In the genomic region with DNA sequence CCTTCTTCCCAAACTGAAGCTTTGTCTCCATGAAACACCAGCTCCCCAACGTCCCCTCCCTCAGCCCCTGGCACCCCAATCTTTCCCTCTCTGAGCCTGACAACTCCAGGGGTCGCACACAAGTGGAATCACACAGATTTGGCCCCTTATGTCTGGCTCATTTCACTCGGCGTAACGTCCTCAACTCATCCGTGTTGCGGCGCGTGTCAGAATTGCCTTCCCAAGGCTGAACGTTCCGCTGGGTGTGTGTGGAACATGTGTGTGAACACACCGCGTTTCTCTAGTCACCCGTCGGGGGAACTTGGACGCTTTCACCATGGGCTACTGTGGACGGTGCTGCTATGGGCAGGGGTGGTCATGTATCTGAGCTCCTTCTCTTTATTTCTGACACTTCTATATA, we compare ENCODE assay signal across 1 cellular context.
A peak's percentile ranks its signal among the peaks of the same experiment; 100 is the strongest.
TF ChIP-seq lines count a peak whose summit lies in the region.

No MANE protein-coding gene starts in this region.

TF ChIP-seq in HepG2, 621 proteins besides CTCF, POLR2A, EP300 and RAD21 (continues in another document):
- no peak for TF ChIP-seq PCBP1 (IDR thresholded peaks at IDR 0.05; ENCODE audit: borderline replicate concordance, low read depth, low read length)
- TF ChIP-seq ZNF567 (CRISPR knock-in tag; IDR thresholded peaks at IDR 0.05; ENCODE audit: borderline replicate concordance) = 0 out of 2 replicates have a peak, but pooled peaks have one; percentile 49
- TF ChIP-seq, protein P1, sequence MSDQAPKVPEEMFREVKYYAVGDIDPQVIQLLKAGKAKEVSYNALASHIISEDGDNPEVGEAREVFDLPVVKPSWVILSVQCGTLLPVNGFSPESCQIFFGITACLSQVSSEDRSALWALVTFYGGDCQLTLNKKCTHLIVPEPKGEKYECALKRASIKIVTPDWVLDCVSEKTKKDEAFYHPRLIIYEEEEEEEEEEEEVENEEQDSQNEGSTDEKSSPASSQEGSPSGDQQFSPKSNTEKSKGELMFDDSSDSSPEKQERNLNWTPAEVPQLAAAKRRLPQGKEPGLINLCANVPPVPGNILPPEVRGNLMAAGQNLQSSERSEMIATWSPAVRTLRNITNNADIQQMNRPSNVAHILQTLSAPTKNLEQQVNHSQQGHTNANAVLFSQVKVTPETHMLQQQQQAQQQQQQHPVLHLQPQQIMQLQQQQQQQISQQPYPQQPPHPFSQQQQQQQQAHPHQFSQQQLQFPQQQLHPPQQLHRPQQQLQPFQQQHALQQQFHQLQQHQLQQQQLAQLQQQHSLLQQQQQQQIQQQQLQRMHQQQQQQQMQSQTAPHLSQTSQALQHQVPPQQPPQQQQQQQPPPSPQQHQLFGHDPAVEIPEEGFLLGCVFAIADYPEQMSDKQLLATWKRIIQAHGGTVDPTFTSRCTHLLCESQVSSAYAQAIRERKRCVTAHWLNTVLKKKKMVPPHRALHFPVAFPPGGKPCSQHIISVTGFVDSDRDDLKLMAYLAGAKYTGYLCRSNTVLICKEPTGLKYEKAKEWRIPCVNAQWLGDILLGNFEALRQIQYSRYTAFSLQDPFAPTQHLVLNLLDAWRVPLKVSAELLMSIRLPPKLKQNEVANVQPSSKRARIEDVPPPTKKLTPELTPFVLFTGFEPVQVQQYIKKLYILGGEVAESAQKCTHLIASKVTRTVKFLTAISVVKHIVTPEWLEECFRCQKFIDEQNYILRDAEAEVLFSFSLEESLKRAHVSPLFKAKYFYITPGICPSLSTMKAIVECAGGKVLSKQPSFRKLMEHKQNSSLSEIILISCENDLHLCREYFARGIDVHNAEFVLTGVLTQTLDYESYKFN (CRISPR knock-in tag; conservative IDR thresholded peaks at IDR 0.05) = no peak
- TF ChIP-seq, protein P2, sequence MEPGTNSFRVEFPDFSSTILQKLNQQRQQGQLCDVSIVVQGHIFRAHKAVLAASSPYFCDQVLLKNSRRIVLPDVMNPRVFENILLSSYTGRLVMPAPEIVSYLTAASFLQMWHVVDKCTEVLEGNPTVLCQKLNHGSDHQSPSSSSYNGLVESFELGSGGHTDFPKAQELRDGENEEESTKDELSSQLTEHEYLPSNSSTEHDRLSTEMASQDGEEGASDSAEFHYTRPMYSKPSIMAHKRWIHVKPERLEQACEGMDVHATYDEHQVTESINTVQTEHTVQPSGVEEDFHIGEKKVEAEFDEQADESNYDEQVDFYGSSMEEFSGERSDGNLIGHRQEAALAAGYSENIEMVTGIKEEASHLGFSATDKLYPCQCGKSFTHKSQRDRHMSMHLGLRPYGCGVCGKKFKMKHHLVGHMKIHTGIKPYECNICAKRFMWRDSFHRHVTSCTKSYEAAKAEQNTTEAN (CRISPR knock-in tag; conservative IDR thresholded peaks at IDR 0.05) = no peak
- TF ChIP-seq YEATS2 (CRISPR knock-in tag; IDR thresholded peaks at IDR 0.05; ENCODE audit: borderline replicate concordance) = no peak
- TF ChIP-seq NR2F1 (CRISPR knock-in tag; IDR thresholded peaks at IDR 0.05) = no peak
- TF ChIP-seq NFYB (CRISPR knock-in tag; IDR thresholded peaks at IDR 0.05) = no peak
- TF ChIP-seq RFX3 (CRISPR knock-in tag; IDR thresholded peaks at IDR 0.05) = no peak
- peak; percentile 75 for TF ChIP-seq PRPF4 (IDR thresholded peaks at IDR 0.05; ENCODE audit: low read depth, low read length, poor library complexity, severe bottlenecking)
- TF ChIP-seq ADNP (CRISPR knock-in tag; IDR thresholded peaks at IDR 0.05) = no peak
- no peak for TF ChIP-seq CEBPG (CRISPR knock-in tag; IDR thresholded peaks at IDR 0.05)
- no peak for TF ChIP-seq KMT2A (CRISPR knock-in tag; IDR thresholded peaks at IDR 0.05)
- TF ChIP-seq CBX5 (CRISPR knock-in tag; IDR thresholded peaks at IDR 0.05; ENCODE audit: borderline replicate concordance) = no peak
- TF ChIP-seq TBX2 (CRISPR knock-in tag; IDR thresholded peaks at IDR 0.05; ENCODE audit: borderline replicate concordance) = no peak
- no peak for TF ChIP-seq NAIF1 (CRISPR knock-in tag; IDR thresholded peaks at IDR 0.05; ENCODE audit: borderline replicate concordance)
- no peak for TF ChIP-seq ZNF839 (CRISPR knock-in tag; IDR thresholded peaks at IDR 0.05; ENCODE audit: borderline replicate concordance)
- TF ChIP-seq ZIK1 (CRISPR knock-in tag; IDR thresholded peaks at IDR 0.05; ENCODE audit: borderline replicate concordance, low read depth) = no peak
- TF ChIP-seq ZNF572 (CRISPR knock-in tag; IDR thresholded peaks at IDR 0.05) = no peak
- TF ChIP-seq, protein P3, sequence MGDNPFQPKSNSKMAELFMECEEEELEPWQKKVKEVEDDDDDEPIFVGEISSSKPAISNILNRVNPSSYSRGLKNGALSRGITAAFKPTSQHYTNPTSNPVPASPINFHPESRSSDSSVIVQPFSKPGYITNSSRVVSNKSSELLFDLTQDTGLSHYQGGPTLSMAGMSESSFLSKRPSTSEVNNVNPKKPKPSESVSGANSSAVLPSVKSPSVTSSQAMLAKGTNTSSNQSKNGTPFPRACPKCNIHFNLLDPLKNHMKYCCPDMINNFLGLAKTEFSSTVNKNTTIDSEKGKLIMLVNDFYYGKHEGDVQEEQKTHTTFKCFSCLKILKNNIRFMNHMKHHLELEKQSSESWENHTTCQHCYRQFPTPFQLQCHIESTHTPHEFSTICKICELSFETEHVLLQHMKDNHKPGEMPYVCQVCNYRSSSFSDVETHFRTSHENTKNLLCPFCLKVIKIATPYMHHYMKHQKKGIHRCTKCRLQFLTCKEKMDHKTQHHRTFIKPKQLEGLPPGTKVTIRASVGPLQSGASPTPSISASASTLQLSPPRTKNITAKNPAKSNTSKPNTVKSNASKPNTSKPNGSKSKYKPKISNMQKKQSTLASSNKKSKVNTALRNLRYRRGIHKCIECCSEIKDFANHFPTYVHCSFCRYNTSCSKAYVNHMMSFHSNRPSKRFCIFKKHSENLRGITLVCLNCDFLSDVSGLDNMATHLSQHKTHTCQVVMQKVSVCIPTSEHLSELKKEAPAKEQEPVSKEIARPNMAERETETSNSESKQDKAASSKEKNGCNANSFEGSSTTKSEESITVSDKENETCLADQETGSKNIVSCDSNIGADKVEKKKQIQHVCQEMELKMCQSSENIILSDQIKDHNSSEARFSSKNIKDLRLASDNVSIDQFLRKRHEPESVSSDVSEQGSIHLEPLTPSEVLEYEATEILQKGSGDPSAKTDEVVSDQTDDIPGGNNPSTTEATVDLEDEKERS (CRISPR knock-in tag; IDR thresholded peaks at IDR 0.05) = peak; percentile 77; the same call in 1 of the 2 replicates
- no peak for TF ChIP-seq TEAD3 (CRISPR knock-in tag; optimal IDR thresholded peaks at IDR 0.05; ENCODE audit: borderline replicate concordance)
- no peak for TF ChIP-seq MYC (CRISPR knock-in tag; IDR thresholded peaks at IDR 0.05; ENCODE audit: borderline replicate concordance)
- TF ChIP-seq, protein P4, sequence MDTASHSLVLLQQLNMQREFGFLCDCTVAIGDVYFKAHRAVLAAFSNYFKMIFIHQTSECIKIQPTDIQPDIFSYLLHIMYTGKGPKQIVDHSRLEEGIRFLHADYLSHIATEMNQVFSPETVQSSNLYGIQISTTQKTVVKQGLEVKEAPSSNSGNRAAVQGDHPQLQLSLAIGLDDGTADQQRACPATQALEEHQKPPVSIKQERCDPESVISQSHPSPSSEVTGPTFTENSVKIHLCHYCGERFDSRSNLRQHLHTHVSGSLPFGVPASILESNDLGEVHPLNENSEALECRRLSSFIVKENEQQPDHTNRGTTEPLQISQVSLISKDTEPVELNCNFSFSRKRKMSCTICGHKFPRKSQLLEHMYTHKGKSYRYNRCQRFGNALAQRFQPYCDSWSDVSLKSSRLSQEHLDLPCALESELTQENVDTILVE (CRISPR knock-in tag; IDR thresholded peaks at IDR 0.05) = no peak
- TF ChIP-seq, protein P5, sequence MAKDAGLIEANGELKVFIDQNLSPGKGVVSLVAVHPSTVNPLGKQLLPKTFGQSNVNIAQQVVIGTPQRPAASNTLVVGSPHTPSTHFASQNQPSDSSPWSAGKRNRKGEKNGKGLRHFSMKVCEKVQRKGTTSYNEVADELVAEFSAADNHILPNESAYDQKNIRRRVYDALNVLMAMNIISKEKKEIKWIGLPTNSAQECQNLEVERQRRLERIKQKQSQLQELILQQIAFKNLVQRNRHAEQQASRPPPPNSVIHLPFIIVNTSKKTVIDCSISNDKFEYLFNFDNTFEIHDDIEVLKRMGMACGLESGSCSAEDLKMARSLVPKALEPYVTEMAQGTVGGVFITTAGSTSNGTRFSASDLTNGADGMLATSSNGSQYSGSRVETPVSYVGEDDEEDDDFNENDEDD (CRISPR knock-in tag; IDR thresholded peaks at IDR 0.05; ENCODE audit: borderline replicate concordance) = no peak
- TF ChIP-seq RBM39 (IDR thresholded peaks at IDR 0.05; ENCODE audit: low read depth, low read length, poor library complexity, severe bottlenecking) = no peak
- TF ChIP-seq, protein P6, sequence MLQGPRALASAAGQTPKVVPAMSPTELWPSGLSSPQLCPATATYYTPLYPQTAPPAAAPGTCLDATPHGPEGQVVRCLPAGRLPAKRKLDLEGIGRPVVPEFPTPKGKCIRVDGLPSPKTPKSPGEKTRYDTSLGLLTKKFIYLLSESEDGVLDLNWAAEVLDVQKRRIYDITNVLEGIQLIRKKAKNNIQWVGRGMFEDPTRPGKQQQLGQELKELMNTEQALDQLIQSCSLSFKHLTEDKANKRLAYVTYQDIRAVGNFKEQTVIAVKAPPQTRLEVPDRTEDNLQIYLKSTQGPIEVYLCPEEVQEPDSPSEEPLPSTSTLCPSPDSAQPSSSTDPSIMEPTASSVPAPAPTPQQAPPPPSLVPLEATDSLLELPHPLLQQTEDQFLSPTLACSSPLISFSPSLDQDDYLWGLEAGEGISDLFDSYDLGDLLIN (CRISPR knock-in tag; IDR thresholded peaks at IDR 0.05; ENCODE audit: borderline replicate concordance) = no peak
- TF ChIP-seq, protein P7, sequence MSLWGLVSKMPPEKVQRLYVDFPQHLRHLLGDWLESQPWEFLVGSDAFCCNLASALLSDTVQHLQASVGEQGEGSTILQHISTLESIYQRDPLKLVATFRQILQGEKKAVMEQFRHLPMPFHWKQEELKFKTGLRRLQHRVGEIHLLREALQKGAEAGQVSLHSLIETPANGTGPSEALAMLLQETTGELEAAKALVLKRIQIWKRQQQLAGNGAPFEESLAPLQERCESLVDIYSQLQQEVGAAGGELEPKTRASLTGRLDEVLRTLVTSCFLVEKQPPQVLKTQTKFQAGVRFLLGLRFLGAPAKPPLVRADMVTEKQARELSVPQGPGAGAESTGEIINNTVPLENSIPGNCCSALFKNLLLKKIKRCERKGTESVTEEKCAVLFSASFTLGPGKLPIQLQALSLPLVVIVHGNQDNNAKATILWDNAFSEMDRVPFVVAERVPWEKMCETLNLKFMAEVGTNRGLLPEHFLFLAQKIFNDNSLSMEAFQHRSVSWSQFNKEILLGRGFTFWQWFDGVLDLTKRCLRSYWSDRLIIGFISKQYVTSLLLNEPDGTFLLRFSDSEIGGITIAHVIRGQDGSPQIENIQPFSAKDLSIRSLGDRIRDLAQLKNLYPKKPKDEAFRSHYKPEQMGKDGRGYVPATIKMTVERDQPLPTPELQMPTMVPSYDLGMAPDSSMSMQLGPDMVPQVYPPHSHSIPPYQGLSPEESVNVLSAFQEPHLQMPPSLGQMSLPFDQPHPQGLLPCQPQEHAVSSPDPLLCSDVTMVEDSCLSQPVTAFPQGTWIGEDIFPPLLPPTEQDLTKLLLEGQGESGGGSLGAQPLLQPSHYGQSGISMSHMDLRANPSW (CRISPR knock-in tag; IDR thresholded peaks at IDR 0.05; ENCODE audit: borderline replicate concordance) = 0 out of 2 replicates have a peak, but pooled peaks have one; percentile 29
- TF ChIP-seq ZNF709 (CRISPR knock-in tag; IDR thresholded peaks at IDR 0.05) = peak; percentile 3; the same call in 1 of the 2 replicates
- no peak for TF ChIP-seq TARDBP (CRISPR knock-in tag; IDR thresholded peaks at IDR 0.05)
- no peak for TF ChIP-seq ZFP36 (IDR thresholded peaks at IDR 0.05; ENCODE audit: borderline replicate concordance, low read depth, low read length, partially characterized antibody)
- TF ChIP-seq MAZ (IDR thresholded peaks at IDR 0.05; ENCODE audit: borderline replicate concordance, low read depth, low read length) = no peak
- no peak for TF ChIP-seq MAZ (CRISPR knock-in tag; IDR thresholded peaks at IDR 0.05; ENCODE audit: low read depth)
- 0 out of 2 replicates have a peak, but pooled peaks have one; percentile 42 for TF ChIP-seq SP4 (CRISPR knock-in tag; IDR thresholded peaks at IDR 0.05)
- TF ChIP-seq ZNF350 (CRISPR knock-in tag; IDR thresholded peaks at IDR 0.05; ENCODE audit: borderline replicate concordance, low read depth) = 0 out of 2 replicates have a peak, but pooled peaks have one; percentile 18
- no peak for TF ChIP-seq ZNF20 (CRISPR knock-in tag; IDR thresholded peaks at IDR 0.05)
- TF ChIP-seq KMT2B (CRISPR knock-in tag; IDR thresholded peaks at IDR 0.05) = no peak
- TF ChIP-seq NFIB (CRISPR knock-in tag; IDR thresholded peaks at IDR 0.05; ENCODE audit: borderline replicate concordance) = no peak
- TF ChIP-seq ZNF460 (CRISPR knock-in tag; IDR thresholded peaks at IDR 0.05; ENCODE audit: borderline replicate concordance) = no peak
- no peak for TF ChIP-seq CREM (IDR thresholded peaks at IDR 0.05)
- no peak for TF ChIP-seq CREM (CRISPR knock-in tag; IDR thresholded peaks at IDR 0.05)
- peak; percentile 33; the same call in 1 of the 2 replicates for TF ChIP-seq ZBTB38 (CRISPR knock-in tag; IDR thresholded peaks at IDR 0.05)
- TF ChIP-seq, protein P8, sequence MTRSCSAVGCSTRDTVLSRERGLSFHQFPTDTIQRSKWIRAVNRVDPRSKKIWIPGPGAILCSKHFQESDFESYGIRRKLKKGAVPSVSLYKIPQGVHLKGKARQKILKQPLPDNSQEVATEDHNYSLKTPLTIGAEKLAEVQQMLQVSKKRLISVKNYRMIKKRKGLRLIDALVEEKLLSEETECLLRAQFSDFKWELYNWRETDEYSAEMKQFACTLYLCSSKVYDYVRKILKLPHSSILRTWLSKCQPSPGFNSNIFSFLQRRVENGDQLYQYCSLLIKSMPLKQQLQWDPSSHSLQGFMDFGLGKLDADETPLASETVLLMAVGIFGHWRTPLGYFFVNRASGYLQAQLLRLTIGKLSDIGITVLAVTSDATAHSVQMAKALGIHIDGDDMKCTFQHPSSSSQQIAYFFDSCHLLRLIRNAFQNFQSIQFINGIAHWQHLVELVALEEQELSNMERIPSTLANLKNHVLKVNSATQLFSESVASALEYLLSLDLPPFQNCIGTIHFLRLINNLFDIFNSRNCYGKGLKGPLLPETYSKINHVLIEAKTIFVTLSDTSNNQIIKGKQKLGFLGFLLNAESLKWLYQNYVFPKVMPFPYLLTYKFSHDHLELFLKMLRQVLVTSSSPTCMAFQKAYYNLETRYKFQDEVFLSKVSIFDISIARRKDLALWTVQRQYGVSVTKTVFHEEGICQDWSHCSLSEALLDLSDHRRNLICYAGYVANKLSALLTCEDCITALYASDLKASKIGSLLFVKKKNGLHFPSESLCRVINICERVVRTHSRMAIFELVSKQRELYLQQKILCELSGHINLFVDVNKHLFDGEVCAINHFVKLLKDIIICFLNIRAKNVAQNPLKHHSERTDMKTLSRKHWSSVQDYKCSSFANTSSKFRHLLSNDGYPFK (CRISPR knock-in tag; IDR thresholded peaks at IDR 0.05; ENCODE audit: borderline replicate concordance) = 0 out of 2 replicates have a peak, but pooled peaks have one; percentile 3
- TF ChIP-seq, protein P9, sequence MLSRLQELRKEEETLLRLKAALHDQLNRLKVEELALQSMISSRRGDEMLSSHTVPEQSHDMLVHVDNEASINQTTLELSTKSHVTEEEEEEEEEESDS (CRISPR knock-in tag; IDR thresholded peaks at IDR 0.05; ENCODE audit: borderline replicate concordance) = no peak
- TF ChIP-seq ZNF543 (CRISPR knock-in tag; IDR thresholded peaks at IDR 0.05) = 0 out of 2 replicates have a peak, but pooled peaks have one; percentile 7
- no peak for TF ChIP-seq NCOA1 (CRISPR knock-in tag; IDR thresholded peaks at IDR 0.05)
- TF ChIP-seq ZSCAN29 (CRISPR knock-in tag; conservative IDR thresholded peaks at IDR 0.05) = 0 out of 2 replicates have a peak, but pooled peaks have one; percentile 7
